Comparison of ENCODE assay signal across 16 cellular contexts in genomic region chr11:19466314-19466713, GRCh38.
"Had no signal": no experiment of that assay in that cellular context is flagged by ENCODE, and none has a peak within 500 bp of the region (broad histone marks: within the 10 kb centered on the region; RNA-seq: fewer than 3 reads in every experiment).

No MANE protein-coding gene starts in this region.

- H3K4me1 Mint-ChIP-seq: activated CD4-positive, alpha-beta T cell treated with anti-CD3 and anti-CD28 coated beads, Interleukin-2, amount 10 ng/mL, durations not matched to agents 24 days and 14 days; stimulated activated memory B cell treated with anti-CD40 and anti-IgM and Interleukin-4, amounts not matched to agents 10 μg/mL and 1 μg/mL and 100 μg/mL, for 72 hours had no signal

- H3K36me3 Mint-ChIP-seq: activated naive CD4-positive, alpha-beta T cell treated with anti-CD3 and anti-CD28 coated beads, Interleukin-2, amount 50 U/mL, for 72 hours; neural progenitor cell; stimulated activated memory B cell treated with anti-CD40 and anti-IgM and Interleukin-4, amounts not matched to agents 10 μg/mL and 1 μg/mL and 100 μg/mL, for 72 hours had no signal

- H3K9me3 Mint-ChIP-seq: activated CD4-positive, alpha-beta T cell treated with anti-CD3 and anti-CD28 coated beads, Interleukin-2, amount 10 ng/mL, durations not matched to agents 24 days and 14 days; activated naive CD4-positive, alpha-beta T cell treated with anti-CD3 and anti-CD28 coated beads, Interleukin-2, amount 50 U/mL, for 72 hours; activated T-cell treated with anti-CD3 and anti-CD28 coated beads, Interleukin-2, amount 50 U/mL, for 72 hours; neural progenitor cell; stimulated activated memory B cell treated with anti-CD40 and anti-IgM and Interleukin-4, amounts not matched to agents 10 μg/mL and 1 μg/mL and 100 μg/mL, for 72 hours had no signal

- H3K27ac Mint-ChIP-seq: activated CD4-positive, alpha-beta T cell treated with anti-CD3 and anti-CD28 coated beads, Interleukin-2, amount 10 ng/mL, durations not matched to agents 24 days and 14 days; activated CD8-positive, alpha-beta T cell treated with anti-CD3 and anti-CD28 coated beads, Interleukin-2, amount 10 ng/mL, durations not matched to agents 7 days and 5 days; activated naive CD4-positive, alpha-beta T cell treated with anti-CD3 and anti-CD28 coated beads, Interleukin-2, amount 50 U/mL, for 72 hours; activated T-cell treated with anti-CD3 and anti-CD28 coated beads, Interleukin-2, amount 50 U/mL, for 72 hours; neural progenitor cell; stimulated activated memory B cell treated with anti-CD40 and anti-IgM and Interleukin-4, amounts not matched to agents 10 μg/mL and 1 μg/mL and 100 μg/mL, for 72 hours had no signal

- DNase-seq: activated CD4-positive, alpha-beta T cell treated with anti-CD3 and anti-CD28 coated beads, Interleukin-2, amount 10 ng/mL, durations not matched to agents 24 days and 14 days; activated CD4-positive, CD25-positive, alpha-beta regulatory T cell; activated CD8-positive, alpha-beta memory T cell treated with anti-CD3 and anti-CD28 coated beads, Interleukin-2, amount 50 U/mL, for 4 hours; activated CD8-positive, alpha-beta T cell treated with anti-CD3 and anti-CD28 coated beads, Interleukin-2, amount 10 ng/mL, durations not matched to agents 7 days and 5 days; activated gamma-delta T cell; activated T-cell treated with anti-CD3 and anti-CD28 coated beads, Interleukin-2, amount 50 U/mL, for 72 hours; left colon; midbrain; pancreas; transverse colon had no signal

- H3K4me3 ChIP-seq: gastroesophageal sphincter, lung, neural progenitor cell, pancreas, transverse colon, vagina had no signal

- H3K27ac ChIP-seq: gastroesophageal sphincter, neural progenitor cell, pancreas, transverse colon, vagina had no signal

- H3K4me3 Mint-ChIP-seq: activated CD4-positive, alpha-beta T cell treated with anti-CD3 and anti-CD28 coated beads, Interleukin-2, amount 10 ng/mL, durations not matched to agents 24 days and 14 days; activated CD8-positive, alpha-beta T cell treated with anti-CD3 and anti-CD28 coated beads, Interleukin-2, amount 10 ng/mL, durations not matched to agents 7 days and 5 days; activated T-cell treated with anti-CD3 and anti-CD28 coated beads, Interleukin-2, amount 50 U/mL, for 72 hours; neural progenitor cell; stimulated activated memory B cell treated with anti-CD40 and anti-IgM and Interleukin-4, amounts not matched to agents 10 μg/mL and 1 μg/mL and 100 μg/mL, for 72 hours had no signal

- H3K27me3 ChIP-seq: neural progenitor cell, pancreas, transverse colon, vagina had no signal

- H3K27me3 Mint-ChIP-seq: stimulated activated memory B cell treated with anti-CD40 and anti-IgM and Interleukin-4, amounts not matched to agents 10 μg/mL and 1 μg/mL and 100 μg/mL, for 72 hours had no signal

- ATAC-seq: activated CD8-positive, alpha-beta T cell treated with anti-CD3 and anti-CD28 coated beads, Interleukin-2, amount 10 ng/mL, durations not matched to agents 7 days and 5 days; activated naive CD4-positive, alpha-beta T cell treated with anti-CD3 and anti-CD28 coated beads, Interleukin-2, amount 50 U/mL, for 72 hours; activated T-cell treated with anti-CD3 and anti-CD28 coated beads, Interleukin-2, amount 50 U/mL, for 72 hours; gastroesophageal sphincter; left colon; pancreas; stimulated activated memory B cell treated with anti-CD40 and anti-IgM and Interleukin-4, amounts not matched to agents 10 μg/mL and 1 μg/mL and 100 μg/mL, for 72 hours had no signal
